1 cellular context compared by ENCODE assay signal in genomic region chr7:16739863-16740622, GRCh38.
A peak's percentile ranks its signal among the peaks of the same experiment; 100 is the strongest.
TF ChIP-seq lines count a peak whose summit lies in the region.

No MANE protein-coding gene starts in this region.

TF ChIP-seq in K562, 482 proteins besides CTCF, POLR2A, EP300 and RAD21 (continued from another document and continues in another):
- TF ChIP-seq HMGXB4 (CRISPR knock-in tag; IDR thresholded peaks at IDR 0.05) (no peak), ZNF586 (CRISPR knock-in tag; conservative IDR thresholded peaks at IDR 0.05) (no peak), U2AF1 (optimal IDR thresholded peaks at IDR 0.05; ENCODE audit: low read depth, low read length) (no peak), HSF4 (CRISPR knock-in tag; IDR thresholded peaks at IDR 0.05; ENCODE audit: borderline replicate concordance) (no peak), FOXA1 (IDR thresholded peaks at IDR 0.05; ENCODE audit: borderline replicate concordance) (no peak), JUN (IDR thresholded peaks at IDR 0.05; ENCODE audit: borderline replicate concordance, low read depth, low read length) (peak; percentile 91), JUN (CRISPR knock-in tag; IDR thresholded peaks at IDR 0.05; ENCODE audit: borderline replicate concordance) (no peak), THAP12 (CRISPR knock-in tag; IDR thresholded peaks at IDR 0.05) (no peak), ZBTB1 (CRISPR knock-in tag; IDR thresholded peaks at IDR 0.05; ENCODE audit: borderline replicate concordance, low read depth) (no peak), POLR2AphosphoS2 (IDR thresholded peaks at IDR 0.05; ENCODE audit: low read length) (no peak), TEAD4 (IDR thresholded peaks at IDR 0.05; ENCODE audit: low read length) (peak; percentile 97), TEAD4 (CRISPR knock-in tag; IDR thresholded peaks at IDR 0.05; ENCODE audit: borderline replicate concordance) (no peak), UBTF (IDR thresholded peaks at IDR 0.05; ENCODE audit: borderline replicate concordance in 1 of 2, low read depth in 2 of 2, low read length in 2 of 2) (no peak), ZNF584 (CRISPR knock-in tag; IDR thresholded peaks at IDR 0.05; ENCODE audit: low read depth) (peak; percentile 72), PRPF4 (IDR thresholded peaks at IDR 0.05; ENCODE audit: insufficient read depth, low read depth, low read length, poor library complexity, severe bottlenecking) (no peak), E2F8 (IDR thresholded peaks at IDR 0.05; ENCODE audit: low read depth, partially characterized antibody) (peak; percentile 43), ZBED1 (IDR thresholded peaks at IDR 0.05) (peak; percentile 71; the same call in 1 of the 2 replicates), DEAF1 (CRISPR knock-in tag; IDR thresholded peaks at IDR 0.05) (no peak), BRCA1 (IDR thresholded peaks at IDR 0.05) (no peak), BRCA1 (CRISPR knock-in tag; IDR thresholded peaks at IDR 0.05) (no peak), MNT (conservative IDR thresholded peaks at IDR 0.05) (peak; percentile 84 to 93), ZEB2 (IDR thresholded peaks at IDR 0.05) (peak; percentile 41; the same call in 1 of the 2 replicates), TCF7L2 (IDR thresholded peaks at IDR 0.05; ENCODE audit: low read depth, low read length) (no peak), MXD1 (CRISPR knock-in tag; IDR thresholded peaks at IDR 0.05; ENCODE audit: borderline replicate concordance, poor library complexity, severe bottlenecking) (no peak), WHSC1 (IDR thresholded peaks at IDR 0.05; ENCODE audit: low read length) (no peak), NFE2 (IDR thresholded peaks at IDR 0.05; ENCODE audit: low read depth) (peak; percentile 97), MBD2 (IDR thresholded peaks at IDR 0.05; ENCODE audit: borderline replicate concordance, low read depth) (peak; percentile 83), LARP7 (IDR thresholded peaks at IDR 0.05) (no peak), ZMIZ1 (IDR thresholded peaks at IDR 0.05; ENCODE audit: low read depth in 2 of 2, low read length in 2 of 2) (peak in 1 of 2 experiments; percentile 84; a peak in 2 of 4 replicates), NUFIP1 (IDR thresholded peaks at IDR 0.05; ENCODE audit: partially characterized antibody) (no peak), ATF7 (IDR thresholded peaks at IDR 0.05) (peak; percentile 74; the same call in 1 of the 2 replicates), ZNF589 (CRISPR knock-in tag; IDR thresholded peaks at IDR 0.05; ENCODE audit: low read depth) (peak; percentile 71; the same call in 1 of the 2 replicates), HDAC2 (IDR thresholded peaks at IDR 0.05) (peak; percentile 85), ZNF217 (CRISPR knock-in tag; IDR thresholded peaks at IDR 0.05) (no peak), SLC30A9 (CRISPR knock-in tag; IDR thresholded peaks at IDR 0.05) (no peak), TRIM25 (IDR thresholded peaks at IDR 0.05; ENCODE audit: borderline replicate concordance) (no peak), MCM3 (IDR thresholded peaks at IDR 0.05) (no peak), ZNF408 (CRISPR knock-in tag; IDR thresholded peaks at IDR 0.05; ENCODE audit: low read depth) (no peak), RBM14 (IDR thresholded peaks at IDR 0.05; ENCODE audit: borderline replicate concordance, insufficient read depth, low read depth, low read length) (no peak), MEF2A (IDR thresholded peaks at IDR 0.05; ENCODE audit: control insufficient read depth, low read depth, low read length) (peak; percentile 81), MITF (IDR thresholded peaks at IDR 0.05) (peak; percentile 74; the same call in 1 of the 2 replicates)
